Comparison of ENCODE assay signal across 22 cellular contexts in genomic region chr2:11872948-11873269, GRCh38.
"Had no signal": no experiment of that assay in that cellular context is flagged by ENCODE, and none has a peak within 500 bp of the region (broad histone marks: within the 10 kb centered on the region; RNA-seq: fewer than 3 reads in every experiment).

No MANE protein-coding gene starts in this region.

- H3K27ac ChIP-seq: colonic mucosa, esophagus squamous epithelium, gastroesophageal sphincter, lower lobe of right lung, neural progenitor cell, thoracic aorta, vagina, VCaP had no signal

- H3K4me1 ChIP-seq: colonic mucosa, neural progenitor cell had no signal

- H3K36me3 ChIP-seq: colonic mucosa, esophagus squamous epithelium, gastroesophageal sphincter, lower lobe of right lung, neural progenitor cell, spleen, thoracic aorta, vagina had no signal

- FAIRE-seq: bronchial epithelial cell, keratinocyte had no signal

- ATAC-seq: activated CD4-positive, CD25-positive, alpha-beta regulatory T cell treated with anti-CD3 and anti-CD28 coated beads, Interleukin-2, amount 50 U/mL, for 24 hours; gastroesophageal sphincter; left colon; lower lobe of right lung had no signal

- H3K4me3 ChIP-seq: colonic mucosa, gastroesophageal sphincter, lower lobe of right lung, neural progenitor cell, spleen, thoracic aorta, vagina had no signal

- H2AFZ ChIP-seq: neural progenitor cell had no signal

- H3K4me2 ChIP-seq: neural progenitor cell had no signal

- H3K9me3 ChIP-seq: colonic mucosa, esophagus squamous epithelium, gastroesophageal sphincter, lower lobe of right lung, spleen, thoracic aorta, vagina had no signal

- H3K27me3 ChIP-seq: colonic mucosa, esophagus squamous epithelium, gastroesophageal sphincter, neural progenitor cell, spleen, vagina had no signal

- H3K9ac ChIP-seq: neural progenitor cell had no signal

- DNase-seq: activated CD4-positive, alpha-beta memory T cell treated with anti-CD3 and anti-CD28 coated beads, Interleukin-2, amount 10 ng/mL, durations not matched to agents 7 days and 5 days; activated CD4-positive, alpha-beta T cell treated with anti-CD3 and anti-CD28 coated beads, Interleukin-2, amount 10 ng/mL, durations not matched to agents 24 days and 14 days; activated naive CD4-positive, alpha-beta T cell treated with anti-CD3 and anti-CD28 coated beads, Interleukin-2, amount 10 ng/mL, durations not matched to agents 7 days and 5 days; activated T-cell treated with anti-CD3 and anti-CD28 coated beads, Interleukin-2, amount 50 U/mL, for 72 hours; amygdala; colonic mucosa; endodermal cell; esophagus squamous epithelium; head of caudate nucleus; left colon; lower lobe of right lung; spleen; stimulated activated CD4-positive, alpha-beta T cell treated with anti-CD3 and anti-CD28 coated beads, Interleukin-4, amount 100 ng/mL, for 1 hour; stimulated activated naive CD4-positive, alpha-beta T cell had no signal
